In genomic region chr5:76715484-76715733, GRCh38 we compare ENCODE assay signal across 8 cellular contexts. TPM values are rescaled to one million over a fixed set of nuclear protein-coding genes. Genes with fewer than 3 reads are reported as not detected.
DNase-seq lines count a peak whose midpoint lies in the region; ATAC-seq and TF ChIP-seq lines count a peak whose summit lies in the region.

No MANE protein-coding gene starts in this region.

- no peak for ATAC-seq in CD8-positive, alpha-beta T cell
- ATAC-seq in HG02870 (IDR thresholded peaks at IDR 0.05; ENCODE audit: unreplicated experiment) (peak; percentile 3), left lung (no peak), upper lobe of left lung (ENCODE audit: low FRiP score in 2 of 2) (no peak)

- peaks cover 31% of the 10 kb centered on the region for H3K27me3 Mint-ChIP-seq in CD8-positive, alpha-beta T cell (ENCODE audit: low read depth)
- H3K27me3 Mint-ChIP-seq in activated T-helper 1 cell treated with anti-CD3 and anti-CD28 coated beads, Interleukin-12 subunit alpha, Interleukin-12 subunit beta, Interleukin-2, Interleukin-4 antibody, amounts not matched to agents 30 ng/mL and 10 ng/mL and 1 ng/mL, durations not matched to agents 14 hours and 24 hours and 36 hours (ENCODE audit: insufficient read depth): peaks cover 19% of the 10 kb centered on the region

- no peaks in the 10 kb centered on the region for H3K9me3 Mint-ChIP-seq in CD8-positive, alpha-beta T cell
- no peaks in the 10 kb centered on the region for H3K9me3 Mint-ChIP-seq in activated T-helper 1 cell treated with anti-CD3 and anti-CD28 coated beads, Interleukin-12 subunit alpha, Interleukin-12 subunit beta, Interleukin-2, Interleukin-4 antibody, amounts not matched to agents 30 ng/mL and 10 ng/mL and 1 ng/mL, durations not matched to agents 14 hours and 24 hours and 36 hours

- H3K36me3 ChIP-seq in CD8-positive, alpha-beta T cell (ENCODE audit: insufficient read depth, low read length): no peaks in the 10 kb centered on the region
- H3K36me3 ChIP-seq in left lung (no peaks in the 10 kb centered on the region), upper lobe of left lung (no peaks in the 10 kb centered on the region)

- DNase-seq in CD8-positive, alpha-beta T cell: no peak
- DNase-seq in activated T-helper 1 cell treated with anti-CD3 and anti-CD28 coated beads, Interleukin-12 subunit alpha, Interleukin-12 subunit beta, Interleukin-2, Interleukin-4 antibody, amounts not matched to agents 30 ng/mL and 10 ng/mL and 1 ng/mL, durations not matched to agents 14 hours and 24 hours and 36 hours (ENCODE audit: low spot score): no peak
- DNase-seq in left lung (no peak), upper lobe of left lung (no peak), NCI-H69 (lab: John Stamatoyannopoulos, UW) (no peak), NCI-H748 (lab: John Stamatoyannopoulos, UW; ENCODE audit: unreplicated experiment) (no peak), occipital lobe (lab: John Stamatoyannopoulos, UW) (no peak)

- peak overlapping the region; percentile 80 for H3K4me3 ChIP-seq in CD8-positive, alpha-beta T cell (ENCODE audit: low read depth, low read length)
- peak overlapping the region; percentile 51 to 60 for H3K4me3 ChIP-seq in left lung
- peak overlapping the region; percentile 53 to 87 (median 66) for H3K4me3 ChIP-seq in upper lobe of left lung

- WGBS in upper lobe of left lung, 2 donors: 0 to 1% methylated on average over 11 to 13 of the region's 13 CpGs

- TF ChIP-seq POLR2A in upper lobe of left lung (IDR thresholded peaks at IDR 0.05): no peak

- POLR2A ChIA-PET in CD8-positive, alpha-beta T cell (lab: Charles Lee): no interaction called here

- no peaks in the 10 kb centered on the region for H3K36me3 Mint-ChIP-seq in CD8-positive, alpha-beta T cell
- H3K36me3 Mint-ChIP-seq in activated T-helper 1 cell treated with anti-CD3 and anti-CD28 coated beads, Interleukin-12 subunit alpha, Interleukin-12 subunit beta, Interleukin-2, Interleukin-4 antibody, amounts not matched to agents 30 ng/mL and 10 ng/mL and 1 ng/mL, durations not matched to agents 14 hours and 24 hours and 36 hours (ENCODE audit: low read depth): peaks cover 8% of the 10 kb centered on the region

- TF ChIP-seq EP300 in upper lobe of left lung (IDR thresholded peaks at IDR 0.05): no peak

- intact Hi-C loops in CD8-positive, alpha-beta T cell (cut with DNase I, micrococcal nuclease): loop anchor here in 1 of 2 experiments (5.0 kb wide), 1 partner anchor 777 kb away; the partner anchor contains the start of gene WDR41
- intact Hi-C loops in activated T-helper 1 cell treated with anti-CD3 and anti-CD28 coated beads, Interleukin-12 subunit alpha, Interleukin-12 subunit beta, Interleukin-2, Interleukin-4 antibody, amounts not matched to agents 30 ng/mL and 10 ng/mL and 1 ng/mL, durations not matched to agents 14 hours and 24 hours and 36 hours (cut with micrococcal nuclease): loop anchor here (5.0 to 10.0 kb wide), 3 partner anchors 113 to 1059 kb away; partner anchors contain the start of gene TBCA
- intact Hi-C loops in left lung (cut with DNase I): no loop called here

- no peak for TF ChIP-seq CTCF in CD8-positive, alpha-beta T cell (IDR thresholded peaks at IDR 0.05)
- TF ChIP-seq CTCF in left lung (IDR thresholded peaks at IDR 0.05) (no peak), upper lobe of left lung (IDR thresholded peaks at IDR 0.05) (no peak)

- peak overlapping the region; percentile 85 for H3K4me3 Mint-ChIP-seq in CD8-positive, alpha-beta T cell
- peak overlapping the region; percentile 85 for H3K4me3 Mint-ChIP-seq in activated T-helper 1 cell treated with anti-CD3 and anti-CD28 coated beads, Interleukin-12 subunit alpha, Interleukin-12 subunit beta, Interleukin-2, Interleukin-4 antibody, amounts not matched to agents 30 ng/mL and 10 ng/mL and 1 ng/mL, durations not matched to agents 14 hours and 24 hours and 36 hours

- peaks cover 9% of the 10 kb centered on the region for H3K27me3 ChIP-seq in CD8-positive, alpha-beta T cell (ENCODE audit: insufficient read depth, low read length)
- peaks cover 7 to 49% of the 10 kb centered on the region in 2 donors for H3K27me3 ChIP-seq in left lung
- H3K27me3 ChIP-seq in upper lobe of left lung: peaks cover 0 to 17% (median 2%) of the 10 kb centered on the region in 4 donors

- H3K4me1 Mint-ChIP-seq in CD8-positive, alpha-beta T cell (ENCODE audit: low read depth): peaks cover 28% of the 10 kb centered on the region
- peaks cover 44% of the 10 kb centered on the region for H3K4me1 Mint-ChIP-seq in activated T-helper 1 cell treated with anti-CD3 and anti-CD28 coated beads, Interleukin-12 subunit alpha, Interleukin-12 subunit beta, Interleukin-2, Interleukin-4 antibody, amounts not matched to agents 30 ng/mL and 10 ng/mL and 1 ng/mL, durations not matched to agents 14 hours and 24 hours and 36 hours (ENCODE audit: low read depth)

- H3K9me3 ChIP-seq in CD8-positive, alpha-beta T cell (ENCODE audit: low read length): no peaks in the 10 kb centered on the region
- H3K9me3 ChIP-seq in left lung: no peaks in the 10 kb centered on the region
- H3K9me3 ChIP-seq in upper lobe of left lung: no peaks in the 10 kb centered on the region

- no peak overlapping the region for H3K27ac ChIP-seq in CD8-positive, alpha-beta T cell (ENCODE audit: low read depth, low read length)
- H3K27ac ChIP-seq in left lung (peak overlapping the region in 1 of 2 donors; percentile 70), upper lobe of left lung (peak overlapping the region; percentile 63 to 80 (median 76))

- H3K27ac Mint-ChIP-seq in CD8-positive, alpha-beta T cell: peak overlapping the region; percentile 13
- H3K27ac Mint-ChIP-seq in activated T-helper 1 cell treated with anti-CD3 and anti-CD28 coated beads, Interleukin-12 subunit alpha, Interleukin-12 subunit beta, Interleukin-2, Interleukin-4 antibody, amounts not matched to agents 30 ng/mL and 10 ng/mL and 1 ng/mL, durations not matched to agents 14 hours and 24 hours and 36 hours: no peak overlapping the region

- peaks cover 18% of the 10 kb centered on the region for H3K4me1 ChIP-seq in CD8-positive, alpha-beta T cell (ENCODE audit: insufficient read depth, low read length)
- peaks cover 4 to 27% of the 10 kb centered on the region in 2 donors for H3K4me1 ChIP-seq in left lung
- H3K4me1 ChIP-seq in upper lobe of left lung: peaks cover 10 to 32% (median 20%) of the 10 kb centered on the region in 4 donors

- CTCF ChIA-PET in CD8-positive, alpha-beta T cell (lab: Charles Lee): interaction anchor here (1.0 to 6.9 kb wide), 2 partner anchors 18 to 59 kb away, joined by 4 to 45 read pairs; no protein-coding TSS in a partner anchor

RNA-seq across cellular contexts. Expression of gene F2R, which starts 0.5 kb away (rescaled TPM):
- 10 to 100 TPM; 10.7 to 12.7 TPM for total RNA-seq in CD8-positive, alpha-beta T cell
- 3.9 and 4.0 TPM in 2 replicates for total RNA-seq in activated T-helper 1 cell treated with anti-CD3 and anti-CD28 coated beads, Interleukin-12 subunit alpha, Interleukin-12 subunit beta, Interleukin-2, Interleukin-4 antibody, amounts not matched to agents 30 ng/mL and 10 ng/mL and 1 ng/mL, durations not matched to agents 14 hours and 24 hours and 36 hours
- 10 to 100 TPM; 21.2 to 29.4 TPM for total RNA-seq in left lung
- total RNA-seq in upper lobe of left lung: 10 to 100 TPM; 11.5 to 34.2 (median 20.1) TPM
- 29.2 TPM for total RNA-seq in occipital lobe
